9 cellular contexts compared by ENCODE assay signal in genomic region chr20:62832212-62832922, GRCh38. TPM values are rescaled to one million over a fixed set of nuclear protein-coding genes. Genes with fewer than 3 reads are reported as not detected.
DNase-seq lines count a peak whose midpoint lies in the region; ATAC-seq, FAIRE-seq and TF ChIP-seq lines count a peak whose summit lies in the region.
"Had no signal": no experiment of that assay in that cellular context is flagged by ENCODE, and none has a peak within 500 bp of the region (broad histone marks: within the 10 kb centered on the region; RNA-seq: fewer than 3 reads in every experiment).

No MANE protein-coding gene starts in this region.

- no peak overlapping the region for H3K4me3 Mint-ChIP-seq in T-helper 1 cell treated with Interleukin-12 subunit alpha and Interleukin-12 subunit beta and Interleukin-4 antibody, amounts not matched to agents 30 μg/mL and 1 μg/mL, for 36 hours

- no peaks in the 10 kb centered on the region for H3K36me3 Mint-ChIP-seq in T-helper 1 cell treated with Interleukin-12 subunit alpha and Interleukin-12 subunit beta and Interleukin-4 antibody, amounts not matched to agents 30 μg/mL and 1 μg/mL, for 36 hours (ENCODE audit: low read depth)

- H3K9me3 ChIP-seq in left ventricle myocardium inferior (replicated peaks), result no peaks in the 10 kb centered on the region
- no peaks in the 10 kb centered on the region for H3K9me3 ChIP-seq in HUES6 (ENCODE audit: control insufficient read depth, insufficient read depth, low read depth, low read length)
- H3K9me3 ChIP-seq in kidney (ENCODE audit: control insufficient read depth in 1 of 2, low read length in 2 of 2), result no peaks in the 10 kb centered on the region

- H3K36me3 ChIP-seq in left ventricle myocardium inferior (no peaks in the 10 kb centered on the region), HUES6 (ENCODE audit: control insufficient read depth, insufficient read depth, low read length) (peaks cover 51% of the 10 kb centered on the region), kidney (ENCODE audit: control insufficient read depth in 1 of 2, insufficient read depth in 2 of 2, low read length in 2 of 2) (no peaks in the 10 kb centered on the region)

- H3K27me3 Mint-ChIP-seq in T-helper 1 cell treated with Interleukin-12 subunit alpha and Interleukin-12 subunit beta and Interleukin-4 antibody, amounts not matched to agents 30 μg/mL and 1 μg/mL, for 36 hours (ENCODE audit: low read depth), result no peaks in the 10 kb centered on the region

- H3K27ac Mint-ChIP-seq in T-helper 1 cell treated with Interleukin-12 subunit alpha and Interleukin-12 subunit beta and Interleukin-4 antibody, amounts not matched to agents 30 μg/mL and 1 μg/mL, for 36 hours, result peak overlapping the region; percentile 52
- H3K27ac Mint-ChIP-seq: activated T-cell treated with anti-CD3 and anti-CD28 coated beads, Interleukin-2, amount 50 U/mL, for 72 hours had no signal

- H3K9ac ChIP-seq in HUES6 (ENCODE audit: low read length), result no peak overlapping the region
- H3K9ac ChIP-seq in kidney (ENCODE audit: low read length in 2 of 2), result no peak overlapping the region

- H3K27me3 ChIP-seq in left ventricle myocardium inferior (ENCODE audit: low read depth), result peaks cover 29% of the 10 kb centered on the region
- H3K27me3 ChIP-seq in HUES6 (ENCODE audit: control insufficient read depth, insufficient read depth, low read length), result no peaks in the 10 kb centered on the region

- intact Hi-C loops in Right ventricle myocardium superior (cut with DNase I) (no loop called here), left ventricle myocardium inferior (cut with micrococcal nuclease) (no loop called here), kidney (cut with DNase I) (no loop called here)

- H3K4me1 ChIP-seq in left ventricle myocardium inferior (no peaks in the 10 kb centered on the region), HUES6 (ENCODE audit: control insufficient read depth, insufficient read depth, low read length) (peaks cover 25% of the 10 kb centered on the region), kidney (ENCODE audit: control insufficient read depth in 1 of 2, insufficient read depth in 1 of 2, low read depth in 1 of 2, low read length in 2 of 2) (peaks cover 0 to 13% of the 10 kb centered on the region in 2 donors)

- H3K4me1 Mint-ChIP-seq in T-helper 1 cell treated with Interleukin-12 subunit alpha and Interleukin-12 subunit beta and Interleukin-4 antibody, amounts not matched to agents 30 μg/mL and 1 μg/mL, for 36 hours (ENCODE audit: low read depth), result peaks cover 10% of the 10 kb centered on the region

- peak; percentile 61 for DNase-seq in Right ventricle myocardium superior
- no peak for DNase-seq in left ventricle myocardium inferior
- peak; percentile 80 for DNase-seq in kidney
- no peak for DNase-seq in amniotic stem cell (lab: John Stamatoyannopoulos, UW)
- DNase-seq: activated T-cell treated with anti-CD3 and anti-CD28 coated beads, Interleukin-2, amount 50 U/mL, for 72 hours had no signal

- peak; percentile 32 for ATAC-seq in Right ventricle myocardium superior (ENCODE audit: poor library complexity)
- no peak for ATAC-seq in HG02973 (IDR thresholded peaks at IDR 0.05; ENCODE audit: unreplicated experiment)
- ATAC-seq in HG02798 (IDR thresholded peaks at IDR 0.05; ENCODE audit: poor library complexity, unreplicated experiment), result no peak

- FAIRE-seq in kidney (lab: Jason Lieb, UNC), result no peak

- H3K4me3 ChIP-seq in left ventricle myocardium inferior (no peak overlapping the region), HUES6 (ENCODE audit: low read depth, low read length) (peak overlapping the region; percentile 29; the same call in 1 of the 2 replicates), kidney (ENCODE audit: low read length in 2 of 2) (no peak overlapping the region)

- no peaks in the 10 kb centered on the region for H3K9me3 Mint-ChIP-seq in T-helper 1 cell treated with Interleukin-12 subunit alpha and Interleukin-12 subunit beta and Interleukin-4 antibody, amounts not matched to agents 30 μg/mL and 1 μg/mL, for 36 hours
- H3K9me3 Mint-ChIP-seq: activated T-cell treated with anti-CD3 and anti-CD28 coated beads, Interleukin-2, amount 50 U/mL, for 72 hours had no signal

- no peak for TF ChIP-seq CTCF in left ventricle myocardium inferior (IDR thresholded peaks at IDR 0.05; ENCODE audit: borderline replicate concordance)
- no peak for TF ChIP-seq CTCF in kidney (IDR thresholded peaks at IDR 0.05; ENCODE audit: borderline replicate concordance, extremely low read depth, insufficient read depth)

- H3K27ac ChIP-seq in left ventricle myocardium inferior (replicated peaks) (no peak overlapping the region), HUES6 (ENCODE audit: low read depth, low read length) (no peak overlapping the region), kidney (ENCODE audit: low read depth in 2 of 2, low read length in 2 of 2) (no peak overlapping the region)

RNA-seq across cellular contexts. Expression of gene COL9A3, which starts 15.5 kb away (rescaled TPM):
- total RNA-seq in Right ventricle myocardium superior, result 2.7 TPM
- 2.1 TPM for total RNA-seq in left ventricle myocardium inferior
- total RNA-seq in kidney, result 4.3 TPM
- polyA plus RNA-seq in kidney (ENCODE audit: insufficient read depth, low read depth, low replicate concordance), result 2.3 TPM

RNA-seq across cellular contexts. Expression of gene OGFR, which starts 27.7 kb away (rescaled TPM):
- 17.8 TPM for total RNA-seq in Right ventricle myocardium superior
- total RNA-seq in left ventricle myocardium inferior, result 19.2 TPM
- 46.8 TPM for total RNA-seq in kidney
- 33.7 TPM for polyA plus RNA-seq in kidney (ENCODE audit: insufficient read depth, low read depth, low replicate concordance)

RNA-seq across cellular contexts. Expression of gene TCFL5, which starts 29.3 kb away (rescaled TPM):
- total RNA-seq in Right ventricle myocardium superior, result 6.1 TPM
- 6.6 TPM for total RNA-seq in left ventricle myocardium inferior
- total RNA-seq in kidney, result 11.5 TPM
- 6.1 TPM for polyA plus RNA-seq in kidney (ENCODE audit: insufficient read depth, low read depth, low replicate concordance)

RNA-seq across cellular contexts. Expression of gene MRGBP, which starts 36.1 kb away (rescaled TPM):
- total RNA-seq in Right ventricle myocardium superior (10.2 TPM), left ventricle myocardium inferior (9.8 TPM), kidney (7.6 TPM)
- polyA plus RNA-seq in kidney (ENCODE audit: insufficient read depth, low read depth, low replicate concordance), result 9.0 TPM

Comparison
In these comparisons a context has a peak if more than half of its experiments do, and no peak if none do; other contexts are left out.
1. DNase-seq: peak in Right ventricle myocardium superior (single experiment) and kidney (single experiment); none in left ventricle myocardium inferior (single experiment) and amniotic stem cell (single experiment).